19 cellular contexts compared by ENCODE assay signal in genomic region chr14:54116163-54116562, GRCh38.
"Had no signal": no experiment of that assay in that cellular context is flagged by ENCODE, and none has a peak within 500 bp of the region (broad histone marks: within the 10 kb centered on the region; RNA-seq: fewer than 3 reads in every experiment).

No MANE protein-coding gene starts in this region.

- DNase-seq: dorsolateral prefrontal cortex; effector CD4-positive, alpha-beta T cell; foreskin fibroblast; gastrocnemius medialis; head of caudate nucleus; left cardiac atrium; left lung; right cardiac atrium; spleen; stimulated activated CD4-positive, alpha-beta T cell treated with anti-CD3 and anti-CD28 coated beads, Interleukin-4, amount 100 ng/mL, for 4 hours; stimulated activated naive CD8-positive, alpha-beta T cell treated with anti-CD3 and anti-CD28 coated beads, Interleukin-15, Interleukin-2, amounts not matched to agents 100 U/mL and 50 U/mL, for 24 hours; substantia nigra; testis; tibial artery had no signal

- ATAC-seq: esophagus mucosa; gastrocnemius medialis; left cardiac atrium; left lung; natural killer cell treated with Interleukin-12 subunit alpha and Interleukin-12 subunit beta and Interleukin-15 and Interleukin-18, amount 100 ng/mL, for 72 hours; right cardiac atrium; stimulated activated memory B cell treated with anti-CD40 and anti-IgM and Interleukin-4, amounts not matched to agents 10 μg/mL and 1 μg/mL and 100 μg/mL, for 72 hours; stimulated activated naive CD8-positive, alpha-beta T cell treated with anti-CD3 and anti-CD28 coated beads, Interleukin-15, Interleukin-2, amounts not matched to agents 100 U/mL and 50 U/mL, for 24 hours had no signal

- H3K4me3 ChIP-seq: dorsolateral prefrontal cortex, gastrocnemius medialis, left lung, prostate gland, skin epidermis, spleen, testis, tibial artery had no signal

- H3K27me3 ChIP-seq: dorsolateral prefrontal cortex, gastrocnemius medialis, left lung, spleen, testis, tibial artery had no signal

- H3K4me1 ChIP-seq: gastrocnemius medialis, left lung, prostate gland, spleen, testis had no signal

- H3K36me3 ChIP-seq: gastrocnemius medialis, left lung, prostate gland, spleen, tibial artery had no signal

- H3K9me3 ChIP-seq: gastrocnemius medialis, left lung, prostate gland, spleen, testis, tibial artery had no signal

- H3K27ac ChIP-seq: gastrocnemius medialis, left lung, prostate gland, skin epidermis, spleen, testis had no signal
